2 cellular contexts compared by ENCODE assay signal in the genomic region with DNA sequence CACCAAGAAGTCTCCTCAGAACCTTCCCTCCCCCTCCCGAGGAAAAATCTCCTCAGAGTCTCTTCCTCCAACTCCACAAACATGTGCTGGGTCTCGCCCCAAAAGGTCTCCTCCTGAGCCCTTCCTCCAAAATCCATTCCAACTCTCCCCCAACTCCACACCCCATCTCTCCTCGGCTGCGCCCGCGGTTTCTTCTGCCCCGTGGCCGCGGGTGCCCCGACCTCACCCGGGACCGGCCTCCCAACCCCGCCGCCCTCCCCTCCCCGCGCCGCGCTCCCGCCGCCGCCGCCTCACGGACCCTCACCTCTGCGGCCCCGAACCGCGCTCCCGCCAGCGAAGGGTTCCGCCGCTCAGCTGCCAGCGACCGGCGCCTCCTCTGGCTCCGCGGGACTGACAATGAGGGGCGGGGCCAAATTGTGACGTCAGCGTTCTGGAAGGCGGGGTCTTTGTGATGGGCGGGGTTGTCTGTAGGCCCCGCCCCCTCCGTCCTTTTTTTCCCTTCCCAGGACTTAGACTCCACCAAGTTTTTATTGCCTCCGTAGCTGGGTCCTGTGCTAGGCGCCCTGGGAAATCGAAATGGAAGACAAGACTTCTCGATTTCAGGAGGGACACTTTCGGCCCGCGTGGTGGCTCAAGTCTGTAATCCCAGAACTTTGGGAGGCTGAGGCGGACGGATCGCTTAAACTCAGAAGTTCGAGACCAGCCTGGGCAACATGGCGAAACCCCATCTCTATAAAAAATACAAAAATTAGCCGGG.
TF ChIP-seq lines count a peak whose summit lies in the region.

A gene (minus strand): TSS at position 395 of the 757 bp plus-strand sequence.

TF ChIP-seq in A549, 52 proteins besides CTCF, POLR2A, EP300 and RAD21:
- TF ChIP-seq, protein P1, sequence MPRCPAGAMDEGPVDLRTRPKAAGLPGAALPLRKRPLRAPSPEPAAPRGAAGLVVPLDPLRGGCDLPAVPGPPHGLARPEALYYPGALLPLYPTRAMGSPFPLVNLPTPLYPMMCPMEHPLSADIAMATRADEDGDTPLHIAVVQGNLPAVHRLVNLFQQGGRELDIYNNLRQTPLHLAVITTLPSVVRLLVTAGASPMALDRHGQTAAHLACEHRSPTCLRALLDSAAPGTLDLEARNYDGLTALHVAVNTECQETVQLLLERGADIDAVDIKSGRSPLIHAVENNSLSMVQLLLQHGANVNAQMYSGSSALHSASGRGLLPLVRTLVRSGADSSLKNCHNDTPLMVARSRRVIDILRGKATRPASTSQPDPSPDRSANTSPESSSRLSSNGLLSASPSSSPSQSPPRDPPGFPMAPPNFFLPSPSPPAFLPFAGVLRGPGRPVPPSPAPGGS (IDR thresholded peaks at IDR 0.05), result peak; percentile 74; the same call in 2 of the 3 replicates
- TF ChIP-seq, protein P2, sequence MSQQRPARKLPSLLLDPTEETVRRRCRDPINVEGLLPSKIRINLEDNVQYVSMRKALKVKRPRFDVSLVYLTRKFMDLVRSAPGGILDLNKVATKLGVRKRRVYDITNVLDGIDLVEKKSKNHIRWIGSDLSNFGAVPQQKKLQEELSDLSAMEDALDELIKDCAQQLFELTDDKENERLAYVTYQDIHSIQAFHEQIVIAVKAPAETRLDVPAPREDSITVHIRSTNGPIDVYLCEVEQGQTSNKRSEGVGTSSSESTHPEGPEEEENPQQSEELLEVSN (IDR thresholded peaks at IDR 0.05; ENCODE audit: borderline replicate concordance, low read depth), result no peak
- TF ChIP-seq, protein P3, sequence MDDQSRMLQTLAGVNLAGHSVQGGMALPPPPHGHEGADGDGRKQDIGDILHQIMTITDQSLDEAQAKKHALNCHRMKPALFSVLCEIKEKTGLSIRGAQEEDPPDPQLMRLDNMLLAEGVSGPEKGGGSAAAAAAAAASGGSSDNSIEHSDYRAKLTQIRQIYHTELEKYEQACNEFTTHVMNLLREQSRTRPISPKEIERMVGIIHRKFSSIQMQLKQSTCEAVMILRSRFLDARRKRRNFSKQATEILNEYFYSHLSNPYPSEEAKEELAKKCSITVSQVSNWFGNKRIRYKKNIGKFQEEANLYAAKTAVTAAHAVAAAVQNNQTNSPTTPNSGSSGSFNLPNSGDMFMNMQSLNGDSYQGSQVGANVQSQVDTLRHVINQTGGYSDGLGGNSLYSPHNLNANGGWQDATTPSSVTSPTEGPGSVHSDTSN (IDR thresholded peaks at IDR 0.05), result no peak
- TF ChIP-seq ZFP36 (IDR thresholded peaks at IDR 0.05; ENCODE audit: borderline replicate concordance, partially characterized antibody), result no peak
- TF ChIP-seq PHF8 (IDR thresholded peaks at IDR 0.05; ENCODE audit: borderline replicate concordance, low read depth), result peak; percentile 43; the same call in 1 of the 2 replicates
- TF ChIP-seq, protein P4, sequence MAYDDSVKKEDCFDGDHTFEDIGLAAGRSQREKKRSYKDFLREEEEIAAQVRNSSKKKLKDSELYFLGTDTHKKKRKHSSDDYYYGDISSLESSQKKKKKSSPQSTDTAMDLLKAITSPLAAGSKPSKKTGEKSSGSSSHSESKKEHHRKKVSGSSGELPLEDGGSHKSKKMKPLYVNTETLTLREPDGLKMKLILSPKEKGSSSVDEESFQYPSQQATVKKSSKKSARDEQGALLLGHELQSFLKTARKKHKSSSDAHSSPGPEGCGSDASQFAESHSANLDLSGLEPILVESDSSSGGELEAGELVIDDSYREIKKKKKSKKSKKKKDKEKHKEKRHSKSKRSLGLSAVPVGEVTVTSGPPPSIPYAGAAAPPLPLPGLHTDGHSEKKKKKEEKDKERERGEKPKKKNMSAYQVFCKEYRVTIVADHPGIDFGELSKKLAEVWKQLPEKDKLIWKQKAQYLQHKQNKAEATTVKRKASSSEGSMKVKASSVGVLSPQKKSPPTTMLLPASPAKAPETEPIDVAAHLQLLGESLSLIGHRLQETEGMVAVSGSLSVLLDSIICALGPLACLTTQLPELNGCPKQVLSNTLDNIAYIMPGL (CRISPR knock-in tag; IDR thresholded peaks at IDR 0.05; ENCODE audit: borderline replicate concordance), result no peak
- TF ChIP-seq MAFK (IDR thresholded peaks at IDR 0.05; ENCODE audit: partially characterized antibody), result peak; percentile 85
- peak in 1 of 2 experiments; percentile 80; a peak in 3 of 5 replicates for TF ChIP-seq JUN (IDR thresholded peaks at IDR 0.05)
- no peak for TF ChIP-seq HDAC2 (IDR thresholded peaks at IDR 0.05)

TF ChIP-seq in H1, 55 proteins besides CTCF, POLR2A, EP300 and RAD21 (continues in another document):
- peak; percentile 88 for TF ChIP-seq TBP (IDR thresholded peaks at IDR 0.05; ENCODE audit: low read depth, low read length)
- peak in 1 of 2 experiments; percentile 58; a peak in 1 of 4 replicates for TF ChIP-seq SIN3A (conservative IDR thresholded peaks at IDR 0.05 in 1 of 2, IDR thresholded peaks at IDR 0.05 in 1 of 2; ENCODE audit: low read depth in 1 of 2, low read length in 2 of 2)
- no peak for TF ChIP-seq SIRT6 (IDR thresholded peaks at IDR 0.05; ENCODE audit: low read length)
- TF ChIP-seq SIX5 (IDR thresholded peaks at IDR 0.05; ENCODE audit: low read depth, low read length), result no peak
- TF ChIP-seq PHF8 (conservative IDR thresholded peaks at IDR 0.05; ENCODE audit: low read depth, low read length), result peak; percentile 82
- TF ChIP-seq, protein P5, sequence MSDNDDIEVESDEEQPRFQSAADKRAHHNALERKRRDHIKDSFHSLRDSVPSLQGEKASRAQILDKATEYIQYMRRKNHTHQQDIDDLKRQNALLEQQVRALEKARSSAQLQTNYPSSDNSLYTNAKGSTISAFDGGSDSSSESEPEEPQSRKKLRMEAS (IDR thresholded peaks at IDR 0.05), result peak; percentile 40; the same call in 1 of the 2 replicates
- peak; percentile 50 for TF ChIP-seq KDM4A (IDR thresholded peaks at IDR 0.05; ENCODE audit: low read depth, low read length, severe bottlenecking)
- TF ChIP-seq GTF2F1 (IDR thresholded peaks at IDR 0.05; ENCODE audit: borderline replicate concordance, low read depth, low read length), result no peak
- no peak for TF ChIP-seq KDM5A (IDR thresholded peaks at IDR 0.05; ENCODE audit: low read length)
- TF ChIP-seq RXRA (IDR thresholded peaks at IDR 0.05; ENCODE audit: insufficient read depth, low read depth, low read length), result no peak
- no peak for TF ChIP-seq YY1 (IDR thresholded peaks at IDR 0.05; ENCODE audit: low read depth, low read length)
- TF ChIP-seq SP4 (IDR thresholded peaks at IDR 0.05; ENCODE audit: low read length), result peak; percentile 84
- TF ChIP-seq, protein P6, sequence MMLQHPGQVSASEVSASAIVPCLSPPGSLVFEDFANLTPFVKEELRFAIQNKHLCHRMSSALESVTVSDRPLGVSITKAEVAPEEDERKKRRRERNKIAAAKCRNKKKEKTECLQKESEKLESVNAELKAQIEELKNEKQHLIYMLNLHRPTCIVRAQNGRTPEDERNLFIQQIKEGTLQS (IDR thresholded peaks at IDR 0.05; ENCODE audit: insufficient read depth, low read depth, low read length), result no peak
- peak; percentile 35; the same call in 1 of the 2 replicates for TF ChIP-seq RBBP5 (IDR thresholded peaks at IDR 0.05; ENCODE audit: borderline replicate concordance, low read depth, low read length)
- peak; percentile 60 for TF ChIP-seq ASH2L (IDR thresholded peaks at IDR 0.05; ENCODE audit: low read length)
- TF ChIP-seq TCF12 (IDR thresholded peaks at IDR 0.05; ENCODE audit: low read depth, low read length), result no peak
- no peak for TF ChIP-seq POU5F1 (IDR thresholded peaks at IDR 0.05; ENCODE audit: low read depth, low read length)
- no peak for TF ChIP-seq BCL11A (IDR thresholded peaks at IDR 0.05; ENCODE audit: low read depth in 2 of 2, low read length in 2 of 2)
- TF ChIP-seq POLR2AphosphoS5 (IDR thresholded peaks at IDR 0.05; ENCODE audit: low read depth, low read length), result peak; percentile 92
- TF ChIP-seq, protein P7, sequence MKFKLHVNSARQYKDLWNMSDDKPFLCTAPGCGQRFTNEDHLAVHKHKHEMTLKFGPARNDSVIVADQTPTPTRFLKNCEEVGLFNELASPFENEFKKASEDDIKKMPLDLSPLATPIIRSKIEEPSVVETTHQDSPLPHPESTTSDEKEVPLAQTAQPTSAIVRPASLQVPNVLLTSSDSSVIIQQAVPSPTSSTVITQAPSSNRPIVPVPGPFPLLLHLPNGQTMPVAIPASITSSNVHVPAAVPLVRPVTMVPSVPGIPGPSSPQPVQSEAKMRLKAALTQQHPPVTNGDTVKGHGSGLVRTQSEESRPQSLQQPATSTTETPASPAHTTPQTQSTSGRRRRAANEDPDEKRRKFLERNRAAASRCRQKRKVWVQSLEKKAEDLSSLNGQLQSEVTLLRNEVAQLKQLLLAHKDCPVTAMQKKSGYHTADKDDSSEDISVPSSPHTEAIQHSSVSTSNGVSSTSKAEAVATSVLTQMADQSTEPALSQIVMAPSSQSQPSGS (IDR thresholded peaks at IDR 0.05; ENCODE audit: low read length), result peak; percentile 44; the same call in 1 of the 2 replicates
- TF ChIP-seq, protein P8, sequence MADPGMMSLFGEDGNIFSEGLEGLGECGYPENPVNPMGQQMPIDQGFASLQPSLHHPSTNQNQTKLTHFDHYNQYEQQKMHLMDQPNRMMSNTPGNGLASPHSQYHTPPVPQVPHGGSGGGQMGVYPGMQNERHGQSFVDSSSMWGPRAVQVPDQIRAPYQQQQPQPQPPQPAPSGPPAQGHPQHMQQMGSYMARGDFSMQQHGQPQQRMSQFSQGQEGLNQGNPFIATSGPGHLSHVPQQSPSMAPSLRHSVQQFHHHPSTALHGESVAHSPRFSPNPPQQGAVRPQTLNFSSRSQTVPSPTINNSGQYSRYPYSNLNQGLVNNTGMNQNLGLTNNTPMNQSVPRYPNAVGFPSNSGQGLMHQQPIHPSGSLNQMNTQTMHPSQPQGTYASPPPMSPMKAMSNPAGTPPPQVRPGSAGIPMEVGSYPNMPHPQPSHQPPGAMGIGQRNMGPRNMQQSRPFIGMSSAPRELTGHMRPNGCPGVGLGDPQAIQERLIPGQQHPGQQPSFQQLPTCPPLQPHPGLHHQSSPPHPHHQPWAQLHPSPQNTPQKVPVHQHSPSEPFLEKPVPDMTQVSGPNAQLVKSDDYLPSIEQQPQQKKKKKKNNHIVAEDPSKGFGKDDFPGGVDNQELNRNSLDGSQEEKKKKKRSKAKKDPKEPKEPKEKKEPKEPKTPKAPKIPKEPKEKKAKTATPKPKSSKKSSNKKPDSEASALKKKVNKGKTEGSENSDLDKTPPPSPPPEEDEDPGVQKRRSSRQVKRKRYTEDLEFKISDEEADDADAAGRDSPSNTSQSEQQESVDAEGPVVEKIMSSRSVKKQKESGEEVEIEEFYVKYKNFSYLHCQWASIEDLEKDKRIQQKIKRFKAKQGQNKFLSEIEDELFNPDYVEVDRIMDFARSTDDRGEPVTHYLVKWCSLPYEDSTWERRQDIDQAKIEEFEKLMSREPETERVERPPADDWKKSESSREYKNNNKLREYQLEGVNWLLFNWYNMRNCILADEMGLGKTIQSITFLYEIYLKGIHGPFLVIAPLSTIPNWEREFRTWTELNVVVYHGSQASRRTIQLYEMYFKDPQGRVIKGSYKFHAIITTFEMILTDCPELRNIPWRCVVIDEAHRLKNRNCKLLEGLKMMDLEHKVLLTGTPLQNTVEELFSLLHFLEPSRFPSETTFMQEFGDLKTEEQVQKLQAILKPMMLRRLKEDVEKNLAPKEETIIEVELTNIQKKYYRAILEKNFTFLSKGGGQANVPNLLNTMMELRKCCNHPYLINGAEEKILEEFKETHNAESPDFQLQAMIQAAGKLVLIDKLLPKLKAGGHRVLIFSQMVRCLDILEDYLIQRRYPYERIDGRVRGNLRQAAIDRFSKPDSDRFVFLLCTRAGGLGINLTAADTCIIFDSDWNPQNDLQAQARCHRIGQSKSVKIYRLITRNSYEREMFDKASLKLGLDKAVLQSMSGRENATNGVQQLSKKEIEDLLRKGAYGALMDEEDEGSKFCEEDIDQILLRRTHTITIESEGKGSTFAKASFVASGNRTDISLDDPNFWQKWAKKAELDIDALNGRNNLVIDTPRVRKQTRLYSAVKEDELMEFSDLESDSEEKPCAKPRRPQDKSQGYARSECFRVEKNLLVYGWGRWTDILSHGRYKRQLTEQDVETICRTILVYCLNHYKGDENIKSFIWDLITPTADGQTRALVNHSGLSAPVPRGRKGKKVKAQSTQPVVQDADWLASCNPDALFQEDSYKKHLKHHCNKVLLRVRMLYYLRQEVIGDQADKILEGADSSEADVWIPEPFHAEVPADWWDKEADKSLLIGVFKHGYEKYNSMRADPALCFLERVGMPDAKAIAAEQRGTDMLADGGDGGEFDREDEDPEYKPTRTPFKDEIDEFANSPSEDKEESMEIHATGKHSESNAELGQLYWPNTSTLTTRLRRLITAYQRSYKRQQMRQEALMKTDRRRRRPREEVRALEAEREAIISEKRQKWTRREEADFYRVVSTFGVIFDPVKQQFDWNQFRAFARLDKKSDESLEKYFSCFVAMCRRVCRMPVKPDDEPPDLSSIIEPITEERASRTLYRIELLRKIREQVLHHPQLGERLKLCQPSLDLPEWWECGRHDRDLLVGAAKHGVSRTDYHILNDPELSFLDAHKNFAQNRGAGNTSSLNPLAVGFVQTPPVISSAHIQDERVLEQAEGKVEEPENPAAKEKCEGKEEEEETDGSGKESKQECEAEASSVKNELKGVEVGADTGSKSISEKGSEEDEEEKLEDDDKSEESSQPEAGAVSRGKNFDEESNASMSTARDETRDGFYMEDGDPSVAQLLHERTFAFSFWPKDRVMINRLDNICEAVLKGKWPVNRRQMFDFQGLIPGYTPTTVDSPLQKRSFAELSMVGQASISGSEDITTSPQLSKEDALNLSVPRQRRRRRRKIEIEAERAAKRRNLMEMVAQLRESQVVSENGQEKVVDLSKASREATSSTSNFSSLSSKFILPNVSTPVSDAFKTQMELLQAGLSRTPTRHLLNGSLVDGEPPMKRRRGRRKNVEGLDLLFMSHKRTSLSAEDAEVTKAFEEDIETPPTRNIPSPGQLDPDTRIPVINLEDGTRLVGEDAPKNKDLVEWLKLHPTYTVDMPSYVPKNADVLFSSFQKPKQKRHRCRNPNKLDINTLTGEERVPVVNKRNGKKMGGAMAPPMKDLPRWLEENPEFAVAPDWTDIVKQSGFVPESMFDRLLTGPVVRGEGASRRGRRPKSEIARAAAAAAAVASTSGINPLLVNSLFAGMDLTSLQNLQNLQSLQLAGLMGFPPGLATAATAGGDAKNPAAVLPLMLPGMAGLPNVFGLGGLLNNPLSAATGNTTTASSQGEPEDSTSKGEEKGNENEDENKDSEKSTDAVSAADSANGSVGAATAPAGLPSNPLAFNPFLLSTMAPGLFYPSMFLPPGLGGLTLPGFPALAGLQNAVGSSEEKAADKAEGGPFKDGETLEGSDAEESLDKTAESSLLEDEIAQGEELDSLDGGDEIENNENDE (IDR thresholded peaks at IDR 0.05; ENCODE audit: insufficient replicate concordance, low read length), result no peak
- TF ChIP-seq GABPA (IDR thresholded peaks at IDR 0.05; ENCODE audit: borderline replicate concordance, insufficient read depth, low read length), result no peak
- no peak for TF ChIP-seq SUZ12 (IDR thresholded peaks at IDR 0.05; ENCODE audit: low read length)
- peak; percentile 82; the same call in 1 of the 2 replicates for TF ChIP-seq SP1 (IDR thresholded peaks at IDR 0.05; ENCODE audit: low read depth, low read length)
- peak; percentile 57; the same call in 1 of the 2 replicates for TF ChIP-seq JUND (IDR thresholded peaks at IDR 0.05; ENCODE audit: low read length)
- TF ChIP-seq TAF1 (IDR thresholded peaks at IDR 0.05; ENCODE audit: low read depth, low read length), result peak; percentile 98
- no peak for TF ChIP-seq CHD2 (IDR thresholded peaks at IDR 0.05; ENCODE audit: low read length)
- no peak for TF ChIP-seq MAFK (IDR thresholded peaks at IDR 0.05; ENCODE audit: low read depth, low read length)
- TF ChIP-seq CREB1 (IDR thresholded peaks at IDR 0.05), result peak; percentile 84
- TF ChIP-seq TAF7 (optimal IDR thresholded peaks at IDR 0.05; ENCODE audit: borderline replicate concordance, low read depth, low read length), result peak; percentile 95
- TF ChIP-seq, protein P2 (IDR thresholded peaks at IDR 0.05), result no peak
- no peak for TF ChIP-seq CTBP2 (IDR thresholded peaks at IDR 0.05; ENCODE audit: borderline replicate concordance, insufficient read depth, insufficient read length, low read length)
